In the genomic region with DNA sequence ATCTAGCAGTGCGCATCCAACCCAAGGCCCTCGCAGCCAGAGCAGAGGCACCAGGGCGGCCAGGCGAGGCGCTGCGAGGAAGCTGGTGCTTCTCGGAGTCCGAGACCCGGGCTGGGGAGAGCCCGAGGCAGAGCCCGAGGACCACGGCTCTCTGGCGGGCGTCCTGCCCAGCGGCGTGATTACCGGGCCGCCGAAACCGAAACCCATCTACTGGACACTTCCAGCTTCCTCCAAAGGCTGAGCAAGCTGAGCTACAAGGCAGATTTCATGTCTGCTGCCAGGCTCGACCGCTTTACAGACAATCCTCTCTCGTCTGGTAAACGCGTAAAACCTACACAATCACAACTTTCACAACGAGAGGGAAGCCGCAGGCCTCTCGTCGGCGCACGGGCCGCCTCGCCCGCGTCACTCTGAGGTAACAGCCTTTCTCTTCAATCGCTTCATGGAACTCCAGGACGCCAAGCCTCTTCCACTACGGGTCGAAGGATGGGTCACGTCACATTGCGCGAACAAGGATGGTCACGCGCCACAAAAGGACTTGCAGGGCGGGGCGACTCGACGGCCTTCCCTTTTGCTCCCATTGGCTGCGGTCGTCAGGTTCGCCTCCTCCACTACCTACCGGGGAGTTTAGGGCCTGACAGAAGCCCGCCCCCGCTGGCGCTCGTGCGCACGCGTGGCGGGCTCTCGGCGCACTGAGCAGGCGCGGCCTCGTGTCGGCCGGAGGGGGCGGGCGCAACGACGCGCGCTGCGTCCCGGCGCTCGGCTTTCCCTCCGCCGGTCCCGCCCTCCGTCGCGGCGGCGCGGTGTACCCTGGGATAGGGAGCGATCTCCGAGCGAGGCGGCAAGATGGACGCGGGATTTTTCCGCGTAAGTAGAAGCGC, we compare ENCODE assay signal across 8 cellular contexts. TPM values are rescaled to one million over a fixed set of nuclear protein-coding genes. Genes with fewer than 3 reads are reported as not detected.
DNase-seq lines count a peak whose midpoint lies in the region; ATAC-seq, FAIRE-seq and TF ChIP-seq lines count a peak whose summit lies in the region.

Gene SRRM1 (plus strand): TSS at position 822 of the 881 bp plus-strand sequence. CDS start 25 bp downstream, at position 847.

- TF ChIP-seq CTCF in right atrium auricular region (IDR thresholded peaks at IDR 0.05) (no peak), psoas muscle (IDR thresholded peaks at IDR 0.05) (no peak)

- H3K4me3 ChIP-seq in right atrium auricular region (peak within 1 kb of the TSS; percentile 91), psoas muscle (peak within 1 kb of the TSS; percentile 86)

- intact Hi-C loops in T-helper 2 cell treated with Interferon-gamma antibody and Interleukin-4, amounts not matched to agents 100 ng/mL and 5 ng/mL, for 36 hours (cut with micrococcal nuclease), result loop anchor here (1.0 to 10.0 kb wide), 12 partner anchors 103 to 792 kb away; partner anchors contain the start of genes CLIC4, MACO1, NIPAL3 and PNRC2
- intact Hi-C loops in psoas muscle (cut with DNase I), result loop anchor here in 1 of 2 donors (5.0 kb wide), 1 partner anchor 590 kb away; the partner anchor contains the start of gene SYF2

- H3K9me3 ChIP-seq in right atrium auricular region (no peaks in the 10 kb centered on the region), psoas muscle (no peaks in the 10 kb centered on the region)

- 0% methylated on average over 94 to 95 of the region's 95 CpGs for WGBS in psoas muscle, 3 donors

- ATAC-seq in GM18498 (IDR thresholded peaks at IDR 0.05; ENCODE audit: unreplicated experiment), result peak; percentile 85
- peak; percentile 91 for ATAC-seq in HG02938 (IDR thresholded peaks at IDR 0.05; ENCODE audit: unreplicated experiment)
- ATAC-seq in psoas muscle, result peak; percentile 93 to 97 (median 96)

- H3K27ac ChIP-seq in right atrium auricular region (peak within 1 kb of the TSS; percentile 97 to 100), psoas muscle (peak within 1 kb of the TSS; percentile 99)

- DNase-seq in NCI-H187 treated with DMSO at 0.1 percent for 48 hours (lab: John Stamatoyannopoulos, UW), result peak; percentile 93
- peak; percentile 93 to 100 (median 99) for DNase-seq in anterior cingulate cortex (lab: John Stamatoyannopoulos, UW)
- peak; percentile 100 for DNase-seq in right atrium auricular region (ENCODE audit: low spot score)
- DNase-seq in psoas muscle, result peak; percentile 99 to 100
- DNase-seq in urothelium cell line (ENCODE audit: low spot score), result peak; percentile 99

- FAIRE-seq in urothelium cell line (lab: Jason Lieb, UNC), result peak; percentile 76

- H3K27me3 ChIP-seq in right atrium auricular region (no peaks in the 10 kb centered on the region), psoas muscle (ENCODE audit: insufficient read depth in 3 of 3, low read length in 2 of 3) (no peaks in the 10 kb centered on the region)

- H3K36me3 ChIP-seq in right atrium auricular region (peaks cover 19% of the 10 kb centered on the region), psoas muscle (ENCODE audit: insufficient read depth in 1 of 2, low read depth in 1 of 2) (peaks cover 3 to 22% of the 10 kb centered on the region in 2 donors)

- H3K4me1 ChIP-seq in right atrium auricular region (peaks cover 0 to 29% of the 10 kb centered on the region in 2 donors), psoas muscle (peaks cover 20% of the 10 kb centered on the region)

RNA-seq across cellular contexts. Expression of gene SRRM1, which starts in this region (rescaled TPM):
- 202 and 213 TPM in 2 replicates for total RNA-seq in T-helper 2 cell treated with Interferon-gamma antibody and Interleukin-4, amounts not matched to agents 100 ng/mL and 5 ng/mL, for 36 hours
- 10 to 100 TPM; 49.5 to 50.5 TPM for total RNA-seq in right atrium auricular region
- 10 to 100 TPM; 63.0 to 78.4 (median 69.2) TPM for total RNA-seq in psoas muscle
- 10 to 100 TPM; 31.2 to 40.5 (median 33.5) TPM for polyA plus RNA-seq in psoas muscle

Comparison
In these comparisons a context has a peak if more than half of its experiments do, and no peak if none do; other contexts are left out.
1. Peak in every context shown above with its lines: DNase-seq, ATAC-seq, H3K4me3 ChIP-seq and H3K27ac ChIP-seq.